Comparison of ENCODE assay signal across 16 cellular contexts in the genomic region with DNA sequence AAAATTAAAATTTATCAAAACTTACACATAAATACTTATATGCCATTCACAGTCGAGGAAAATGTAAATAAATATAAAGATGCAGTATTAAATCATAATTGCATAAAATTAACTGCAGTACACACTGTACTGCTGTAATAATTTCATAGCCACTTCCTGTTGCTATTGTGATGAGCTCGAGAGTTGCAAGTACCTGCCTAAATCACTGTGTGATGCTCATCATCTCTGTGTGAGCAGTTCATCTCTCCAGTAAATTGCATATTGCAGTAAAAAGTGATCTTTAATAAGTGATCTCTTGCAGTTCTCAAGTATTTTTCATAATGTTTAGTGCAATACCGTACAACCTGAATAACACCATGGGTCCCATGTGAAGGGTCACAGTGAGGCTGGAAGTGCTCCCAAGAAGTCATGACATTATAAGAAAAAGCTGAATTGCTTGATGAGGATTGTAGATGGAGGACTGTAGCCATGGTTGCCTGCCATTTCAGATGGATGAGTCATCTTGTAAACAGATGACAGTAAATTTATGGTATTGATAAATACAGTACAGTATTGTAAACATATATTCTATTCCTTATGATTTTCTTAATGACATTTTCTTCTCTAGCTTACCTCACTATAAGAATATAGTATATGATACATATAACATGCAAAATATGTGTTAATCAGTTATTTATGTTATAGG. TPM values are rescaled to one million over a fixed set of nuclear protein-coding genes. Genes with fewer than 3 reads are reported as not detected.
DNase-seq lines count a peak whose midpoint lies in the region; ATAC-seq, FAIRE-seq and TF ChIP-seq lines count a peak whose summit lies in the region.
"Had no signal": no experiment of that assay in that cellular context is flagged by ENCODE, and none has a peak within 500 bp of the region (broad histone marks: within the 10 kb centered on the region; RNA-seq: fewer than 3 reads in every experiment).

No MANE protein-coding gene starts in this region.

- H3K9me3 ChIP-seq in mesenchymal stem cell (ENCODE audit: control insufficient read depth, low read length): peaks cover 4% of the 10 kb centered on the region
- H3K9me3 ChIP-seq in left ventricle myocardium inferior (replicated peaks): no peaks in the 10 kb centered on the region

- no peak overlapping the region for H4K91ac ChIP-seq in mesenchymal stem cell (ENCODE audit: low read length)

- WGBS in mesenchymal stem cell: 25% methylated on average over 2 of the region's 3 CpGs

- H2BK15ac ChIP-seq in mesenchymal stem cell (ENCODE audit: low read depth, poor library complexity, severe bottlenecking): no peak overlapping the region

- H3K36me3 ChIP-seq in mesenchymal stem cell (ENCODE audit: control insufficient read depth in 1 of 2, insufficient read depth in 2 of 2, low read depth in 1 of 2, low read length in 2 of 2): peaks cover 0 to 8% of the 10 kb centered on the region in 2 experiments
- no peaks in the 10 kb centered on the region for H3K36me3 ChIP-seq in left ventricle myocardium inferior
- H3K36me3 ChIP-seq: SJSA1 had no signal

- H3K79me1 ChIP-seq in mesenchymal stem cell (replicated peaks; ENCODE audit: low read length, poor library complexity, severe bottlenecking): peaks cover 5% of the 10 kb centered on the region

- H3K4ac ChIP-seq in mesenchymal stem cell (ENCODE audit: low read depth in 1 of 2, low read length in 2 of 2): no peak overlapping the region

- H3K18ac ChIP-seq in mesenchymal stem cell (ENCODE audit: low read depth in 1 of 2, low read length in 2 of 2): no peak overlapping the region

- H2BK120ac ChIP-seq in mesenchymal stem cell (ENCODE audit: low read depth, low read length): no peak overlapping the region

- H2BK12ac ChIP-seq in mesenchymal stem cell (ENCODE audit: low read length in 2 of 2): no peak overlapping the region

- H3K4me1 ChIP-seq in mesenchymal stem cell (ENCODE audit: control insufficient read depth, insufficient read depth, low read depth, low read length) (peaks cover 2% of the 10 kb centered on the region), left ventricle myocardium inferior (no peaks in the 10 kb centered on the region)
- H3K4me1 ChIP-seq: SJSA1 had no signal

- no peak overlapping the region for H3K4me2 ChIP-seq in mesenchymal stem cell (ENCODE audit: low read length, poor library complexity, severe bottlenecking)

- H2BK5ac ChIP-seq in mesenchymal stem cell (ENCODE audit: low read depth, low read length, poor library complexity, severe bottlenecking): no peak overlapping the region

- H3K9ac ChIP-seq in mesenchymal stem cell (ENCODE audit: low read length): no peak overlapping the region

- TF ChIP-seq CTCF in left ventricle myocardium inferior (IDR thresholded peaks at IDR 0.05; ENCODE audit: borderline replicate concordance): no peak

- FAIRE-seq in GM18507 (lab: Jason Lieb, UNC): peak; percentile 52

- ATAC-seq in GM18868 (IDR thresholded peaks at IDR 0.05; ENCODE audit: unreplicated experiment): no peak

- H2AFZ ChIP-seq in mesenchymal stem cell (ENCODE audit: low read depth, low read length): no peak overlapping the region

- peaks cover 0 to 42% of the 10 kb centered on the region in 2 experiments for H3K27me3 ChIP-seq in mesenchymal stem cell (ENCODE audit: control insufficient read depth in 1 of 2, insufficient read depth in 1 of 2, low read length in 2 of 2)
- H3K27me3 ChIP-seq in left ventricle myocardium inferior (ENCODE audit: low read depth): no peaks in the 10 kb centered on the region
- H3K27me3 ChIP-seq: SJSA1 had no signal

- DNase-seq in NCI-H1417 (lab: John Stamatoyannopoulos, UW): peak in 2 of 3 experiments; percentile 11 to 50
- no peak for DNase-seq in NCI-H1417 treated with DMSO at 0.1 percent for 48 hours (lab: John Stamatoyannopoulos, UW)
- no peak for DNase-seq in GM18507 (ENCODE audit: extremely low spot score, insufficient read length, low read depth)
- DNase-seq in SW480 (ENCODE audit: low spot score): peak; percentile 39
- peak; percentile 55 for DNase-seq in mesenchymal stem cell
- DNase-seq in left ventricle myocardium inferior: no peak
- no peak for DNase-seq in NCI-H524 (lab: John Stamatoyannopoulos, UW)
- DNase-seq: Kasumi-1, MM.1S, NCI-H2029, NCI-H524 treated with DMSO at 0.1 percent for 48 hours, SW 1271 had no signal

- H3K27ac ChIP-seq in mesenchymal stem cell (ENCODE audit: low read length, poor library complexity, severe bottlenecking) (no peak overlapping the region), left ventricle myocardium inferior (replicated peaks) (no peak overlapping the region)
- H3K27ac ChIP-seq: C4-2B, SJSA1 had no signal

- no peak overlapping the region for H2AK5ac ChIP-seq in mesenchymal stem cell (ENCODE audit: low read length, severe bottlenecking)

- H3K14ac ChIP-seq in mesenchymal stem cell (ENCODE audit: low read length in 2 of 2): no peak overlapping the region

- H3K4me3 ChIP-seq in mesenchymal stem cell (ENCODE audit: insufficient read depth in 1 of 2, low read depth in 1 of 2, low read length in 2 of 2) (no peak overlapping the region), left ventricle myocardium inferior (no peak overlapping the region)
- H3K4me3 ChIP-seq: SJSA1 had no signal

- intact Hi-C loops in left ventricle myocardium inferior (cut with micrococcal nuclease): no loop called here

- H4K8ac ChIP-seq in mesenchymal stem cell (ENCODE audit: low read length): no peak overlapping the region

- no peak overlapping the region for H3K23ac ChIP-seq in mesenchymal stem cell (ENCODE audit: low read length in 2 of 2)

RNA-seq across cellular contexts. Expression of a gene that starts 34.9 kb away (rescaled TPM):
- polyA plus RNA-seq in mesenchymal stem cell (2013, experiment 1 of 2): 23.7 TPM
- 22.9 TPM for polyA plus RNA-seq in mesenchymal stem cell (2013, experiment 2 of 2)
- 5.4 TPM for total RNA-seq in left ventricle myocardium inferior
- total RNA-seq: A172, SJSA1 had no signal

Comparison
In these comparisons a context has a peak if more than half of its experiments do, and no peak if none do; other contexts are left out.
1. DNase-seq: peak in NCI-H1417 (2 of 3), SW480 (single experiment) and mesenchymal stem cell (single experiment); none in NCI-H1417 treated with DMSO at 0.1 percent for 48 hours (single experiment), GM18507 (single experiment), left ventricle myocardium inferior (single experiment) and NCI-H524 (0 of 2).